In genomic region chr6:30647802-30648460, GRCh38 we compare ENCODE assay signal across 1 cellular context.
TF ChIP-seq lines count a peak whose summit lies in the region.

No MANE protein-coding gene starts in this region.

TF ChIP-seq in K562, 482 proteins besides CTCF, POLR2A, EP300 and RAD21 (continued from another document):
- TF ChIP-seq ZBTB40 (IDR thresholded peaks at IDR 0.05) (0 out of 2 replicates have a peak, but pooled peaks have one; percentile 9), ZBTB40 (CRISPR knock-in tag; IDR thresholded peaks at IDR 0.05) (no peak), MIER1 (IDR thresholded peaks at IDR 0.05; ENCODE audit: low read depth) (no peak), ZNF76 (CRISPR knock-in tag; IDR thresholded peaks at IDR 0.05; ENCODE audit: borderline replicate concordance) (no peak), FOXP1 (CRISPR knock-in tag; IDR thresholded peaks at IDR 0.05) (0 out of 2 replicates have a peak, but pooled peaks have one; percentile 14), ZNF436 (CRISPR knock-in tag; IDR thresholded peaks at IDR 0.05) (no peak), HDAC2 (IDR thresholded peaks at IDR 0.05) (0 out of 2 replicates have a peak, but pooled peaks have one; percentile 4), TBP (optimal IDR thresholded peaks at IDR 0.05; ENCODE audit: low read depth, low read length) (peak; percentile 60), NELFE (IDR thresholded peaks at IDR 0.05; ENCODE audit: insufficient read depth, insufficient read length) (no peak), JUN (IDR thresholded peaks at IDR 0.05; ENCODE audit: borderline replicate concordance, low read depth, low read length) (no peak), JUN (CRISPR knock-in tag; IDR thresholded peaks at IDR 0.05; ENCODE audit: borderline replicate concordance) (0 out of 2 replicates have a peak, but pooled peaks have one; percentile 41), FOXK2 (conservative IDR thresholded peaks at IDR 0.05 in 1 of 2, IDR thresholded peaks at IDR 0.05 in 1 of 2; ENCODE audit: low read depth in 2 of 2) (peak in 1 of 2 experiments; percentile 24; a peak in 1 of 4 replicates), CREB3 (tag; conservative IDR thresholded peaks at IDR 0.05; ENCODE audit: low read depth) (no peak), SP2 (IDR thresholded peaks at IDR 0.05; ENCODE audit: extremely low read depth, low read depth, low read length, poor library complexity, severe bottlenecking) (peak; percentile 31), LCOR (CRISPR knock-in tag; IDR thresholded peaks at IDR 0.05) (0 out of 2 replicates have a peak, but pooled peaks have one; percentile 14), ZNF134 (CRISPR knock-in tag; conservative IDR thresholded peaks at IDR 0.05) (0 out of 2 replicates have a peak, but pooled peaks have one; percentile 5), TEAD1 (CRISPR knock-in tag; IDR thresholded peaks at IDR 0.05) (peak in 1 of 2 experiments; percentile 64; a peak in 1 of 4 replicates), ZBTB17 (CRISPR knock-in tag; IDR thresholded peaks at IDR 0.05) (0 out of 2 replicates have a peak, but pooled peaks have one; percentile 8), ARNT (IDR thresholded peaks at IDR 0.05) (peak in 1 of 2 experiments; percentile 56; a peak in 1 of 4 replicates)
- TF ChIP-seq, protein P1, sequence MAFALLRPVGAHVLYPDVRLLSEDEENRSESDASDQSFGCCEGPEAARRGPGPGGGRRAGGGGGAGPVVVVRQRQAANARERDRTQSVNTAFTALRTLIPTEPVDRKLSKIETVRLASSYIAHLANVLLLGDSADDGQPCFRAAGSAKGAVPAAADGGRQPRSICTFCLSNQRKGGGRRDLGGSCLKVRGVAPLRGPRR (CRISPR knock-in tag; IDR thresholded peaks at IDR 0.05): no peak
